9 cellular contexts compared by ENCODE assay signal in genomic region chr5:40860711-40861110, GRCh38. TPM values are rescaled to one million over a fixed set of nuclear protein-coding genes. Genes with fewer than 3 reads are reported as not detected.
"Had no signal": no experiment of that assay in that cellular context is flagged by ENCODE, and none has a peak within 500 bp of the region (broad histone marks: within the 10 kb centered on the region; RNA-seq: fewer than 3 reads in every experiment).

No MANE protein-coding gene starts in this region.

- H3K4me2 ChIP-seq: KMS-11 had no signal

- H3K27ac Mint-ChIP-seq: IgD-negative memory B cell had no signal

- FAIRE-seq: HTR-8/SVneo had no signal

- H3K27me3 Mint-ChIP-seq: IgD-negative memory B cell had no signal

- H3K27ac ChIP-seq: HL-60, KMS-11 had no signal

- H3K9ac ChIP-seq: KMS-11 had no signal

- DNase-seq: IMR-90, KBM-7, KG1 had no signal

- H3K36me3 Mint-ChIP-seq: IgD-negative memory B cell had no signal

- H3K4me3 Mint-ChIP-seq: IgD-negative memory B cell had no signal

- H3K4me1 Mint-ChIP-seq: IgD-negative memory B cell had no signal

RNA-seq across cellular contexts. Expression of gene C7, which starts 48.6 kb away (rescaled TPM):
- total RNA-seq: HT-29, HT1080 had no signal
- polyA plus RNA-seq: IgD-negative memory B cell had no signal
